11 cellular contexts compared by ENCODE assay signal in genomic region chr7:157737151-157738063, GRCh38.
DNase-seq lines count a peak whose midpoint lies in the region; ATAC-seq and TF ChIP-seq lines count a peak whose summit lies in the region.
"Had no signal": no experiment of that assay in that cellular context is flagged by ENCODE, and none has a peak within 500 bp of the region (broad histone marks: within the 10 kb centered on the region; RNA-seq: fewer than 3 reads in every experiment).

No MANE protein-coding gene starts in this region.

- H3K23me2 ChIP-seq in H9 (ENCODE audit: insufficient read length, low read depth, low read length, poor library complexity, severe bottlenecking), result no peaks in the 10 kb centered on the region

- H3K14ac ChIP-seq in H9 (ENCODE audit: insufficient read depth, low read length), result no peak overlapping the region; the same call in none of the 2 replicates

- no peak overlapping the region for H3T11ph ChIP-seq in H9 (ENCODE audit: low read length)

- H2BK12ac ChIP-seq in H9 (ENCODE audit: insufficient read length, low read depth, low read length), result no peak overlapping the region

- H3K4ac ChIP-seq in H9 (ENCODE audit: low read depth, low read length), result no peak overlapping the region

- no peak overlapping the region for H3K56ac ChIP-seq in H9 (ENCODE audit: insufficient read length, low read depth, low read length)

- H3K18ac ChIP-seq in H9 (ENCODE audit: insufficient read length, low read depth, low read length), result peak overlapping the region; percentile 17

- peak overlapping the region; percentile 17 for H3K4me3 ChIP-seq in adipocyte (ENCODE audit: low read length)
- no peak overlapping the region for H3K4me3 ChIP-seq in vagina
- H3K4me3 ChIP-seq: PC-9 had no signal

- H4K5ac ChIP-seq in H9 (ENCODE audit: insufficient read length, low read depth, low read length), result no peak overlapping the region

- H3K4me1 ChIP-seq in H9 (ENCODE audit: insufficient read depth, low read length) (no peaks in the 10 kb centered on the region), adipocyte (ENCODE audit: control insufficient read depth, insufficient read depth, low read length) (peaks cover 8% of the 10 kb centered on the region), vagina (no peaks in the 10 kb centered on the region)

- no peak overlapping the region for H3K9ac ChIP-seq in H9 (ENCODE audit: extremely low read depth, insufficient read length, low read length)
- H3K9ac ChIP-seq in adipocyte (ENCODE audit: low read length), result no peak overlapping the region

- no peaks in the 10 kb centered on the region for H3K9me3 ChIP-seq in H9 (ENCODE audit: control insufficient read depth, low read depth, low read length)
- no peaks in the 10 kb centered on the region for H3K9me3 ChIP-seq in adipocyte (ENCODE audit: control insufficient read depth, low read length)
- no peaks in the 10 kb centered on the region for H3K9me3 ChIP-seq in vagina

- WGBS in H9 (ENCODE audit: extremely low coverage, insufficient read length, low lambda C conversion rate), result no CpG with 5 or more reads among the region's 36 CpGs

- H3K79me1 ChIP-seq in H9 (ENCODE audit: insufficient read depth, low read depth, low read length, poor library complexity, severe bottlenecking), result no peaks in the 10 kb centered on the region

- H3K27me3 ChIP-seq in H9 (ENCODE audit: insufficient read depth, low read length), result peaks cover 5% of the 10 kb centered on the region; the same call in 1 of the 2 replicates
- no peaks in the 10 kb centered on the region for H3K27me3 ChIP-seq in adipocyte (replicated peaks; ENCODE audit: control insufficient read depth, insufficient read depth, low read length)
- no peaks in the 10 kb centered on the region for H3K27me3 ChIP-seq in vagina

- no peak for TF ChIP-seq CTCF in H9 (conservative IDR thresholded peaks at IDR 0.05)
- TF ChIP-seq CTCF in vagina (IDR thresholded peaks at IDR 0.05), result no peak

- H2AFZ ChIP-seq in H9 (ENCODE audit: low read length), result no peak overlapping the region
- H2AFZ ChIP-seq: PC-9 had no signal

- ATAC-seq in HG02970 (IDR thresholded peaks at IDR 0.05; ENCODE audit: low FRiP score, unreplicated experiment), result no peak

- H3K36me3 Mint-ChIP-seq in H9 (ENCODE audit: insufficient read depth in 1 of 3, low read depth in 3 of 3), result peaks cover 0 to 3% (median 0%) of the 10 kb centered on the region in 3 experiments; a peak in 1 of 7 replicates
- H3K36me3 Mint-ChIP-seq: CD4-positive, alpha-beta memory T cell had no signal

- H4K8ac ChIP-seq in H9 (replicated peaks; ENCODE audit: insufficient read length, low read depth, low read length), result no peak overlapping the region

- no peak overlapping the region for H3K27ac Mint-ChIP-seq in H9
- H3K27ac Mint-ChIP-seq: CD4-positive, alpha-beta memory T cell had no signal

- intact Hi-C loops in vagina (cut with DNase I), result no loop called here

- H2BK20ac ChIP-seq in H9 (ENCODE audit: low read depth, low read length, poor library complexity, severe bottlenecking), result no peak overlapping the region

- no peaks in the 10 kb centered on the region for H3K36me3 ChIP-seq in adipocyte (ENCODE audit: control insufficient read depth, insufficient read depth, low read length, severe bottlenecking)
- no peaks in the 10 kb centered on the region for H3K36me3 ChIP-seq in vagina

- H2BK120ac ChIP-seq in H9 (ENCODE audit: low read depth, low read length, poor library complexity, severe bottlenecking), result no peak overlapping the region

- H3K27ac ChIP-seq in H9 (ENCODE audit: insufficient read length, low read depth, low read length) (no peak overlapping the region), vagina (no peak overlapping the region)
- H3K27ac ChIP-seq: PC-9 had no signal

- no peaks in the 10 kb centered on the region for H4K20me1 ChIP-seq in H9 (ENCODE audit: control insufficient read depth, insufficient read depth, insufficient read length)

- TF ChIP-seq POLR2A in vagina (IDR thresholded peaks at IDR 0.05), result no peak

- H3K4me1 Mint-ChIP-seq in H9, result peaks cover 8 to 22% of the 10 kb centered on the region in 2 experiments

- DNase-seq in H9, result no peak
- no peak for DNase-seq in adipocyte (ENCODE audit: low read depth)
- peak; percentile 18 for DNase-seq in left kidney (ENCODE audit: low read depth, low spot score)
- DNase-seq in retina, result peak; percentile 60
- no peak for DNase-seq in vagina (ENCODE audit: extremely low spot score in 2 of 2)
- no peak for DNase-seq in DMS153 (lab: John Stamatoyannopoulos, UW)
- DNase-seq: ACHN; CD4-positive, alpha-beta memory T cell; NCI-H345; PC-9 had no signal

- H3K27me3 Mint-ChIP-seq in H9 (ENCODE audit: low read depth), result peaks cover 77% of the 10 kb centered on the region

- H2AK5ac ChIP-seq in H9 (ENCODE audit: insufficient read length, low read length), result no peak overlapping the region

- peak overlapping the region; percentile 44 for H4K91ac ChIP-seq in H9 (ENCODE audit: insufficient read length, low read depth, low read length)

- no peak overlapping the region for H3K23ac ChIP-seq in H9 (ENCODE audit: insufficient read length, low read depth, low read length)

- no peaks in the 10 kb centered on the region for H3K79me2 ChIP-seq in H9 (ENCODE audit: insufficient read depth, low read length)

- H2BK5ac ChIP-seq in H9 (ENCODE audit: insufficient read length, low read length), result no peak overlapping the region

- H2BK15ac ChIP-seq in H9 (ENCODE audit: low read depth, low read length), result no peak overlapping the region

- H3K4me2 ChIP-seq in H9 (ENCODE audit: insufficient read depth, insufficient read length, low read length), result no peak overlapping the region
- H3K4me2 ChIP-seq: PC-9 had no signal

- no peak overlapping the region; a peak in 1 of 5 replicates for H3K4me3 Mint-ChIP-seq in H9
- H3K4me3 Mint-ChIP-seq: CD4-positive, alpha-beta memory T cell had no signal

- H3K9me3 Mint-ChIP-seq in H9, result no peaks in the 10 kb centered on the region

Comparison
In these comparisons a context has a peak if more than half of its experiments do, and no peak if none do; other contexts are left out.
1. DNase-seq: peak in left kidney (single experiment) and retina (single experiment); none in H9 (single experiment), adipocyte (single experiment), vagina (0 of 2) and DMS153 (single experiment).